Comparison of ENCODE assay signal across 22 cellular contexts in the genomic region with DNA sequence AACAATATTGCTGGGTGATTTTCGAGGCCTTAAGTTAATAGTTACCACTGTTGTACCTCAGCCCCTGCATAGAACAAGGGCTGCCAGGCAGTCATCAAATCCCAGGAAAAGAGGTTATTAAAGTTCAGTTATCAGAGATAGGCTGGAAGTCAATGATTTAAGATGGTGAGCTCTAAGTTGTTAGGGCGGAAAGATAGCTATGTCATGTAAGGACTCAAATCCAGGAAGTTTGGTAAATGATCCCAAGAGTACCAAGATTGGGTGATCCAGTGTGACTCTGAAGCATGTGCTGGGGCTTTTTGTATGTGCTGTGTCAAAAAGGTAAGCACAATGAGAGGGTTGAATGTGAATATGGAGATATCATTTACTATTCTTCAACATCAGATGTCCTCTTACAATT.
DNase-seq lines count a peak whose midpoint lies in the region; ATAC-seq and TF ChIP-seq lines count a peak whose summit lies in the region.
"Had no signal": no experiment of that assay in that cellular context is flagged by ENCODE, and none has a peak within 500 bp of the region (broad histone marks: within the 10 kb centered on the region; RNA-seq: fewer than 3 reads in every experiment).

No MANE protein-coding gene starts in this region.

- intact Hi-C loops in spleen (cut with DNase I; ENCODE audit: low total_unique reads): no loop called here

- WGBS in spleen, 5 donors: 71 to 85% (median 80%) methylated on average over 2 of the region's 2 CpGs

- H3K4me1 Mint-ChIP-seq in GM23338: peaks cover 29% of the 10 kb centered on the region
- H3K4me1 Mint-ChIP-seq: B cell; CD4-positive, CD25-positive, alpha-beta regulatory T cell had no signal

- no peak overlapping the region for H3K4me3 Mint-ChIP-seq in GM23338
- H3K4me3 Mint-ChIP-seq: B cell; CD4-positive, CD25-positive, alpha-beta regulatory T cell; CD8-positive, alpha-beta T cell; HFFc6 had no signal

- CTCF ChIA-PET in RWPE1 (lab: Yijun Ruan, JAX): no interaction called here

- H2AFZ ChIP-seq in GM23338: no peak overlapping the region
- H2AFZ ChIP-seq: GM23248 had no signal

- H3K27ac Mint-ChIP-seq in GM23338: peak overlapping the region; percentile 43; the same call in 1 of the 2 replicates
- H3K27ac Mint-ChIP-seq: B cell; CD4-positive, CD25-positive, alpha-beta regulatory T cell; CD8-positive, alpha-beta T cell; HFFc6 had no signal

- no peaks in the 10 kb centered on the region for H4K20me1 ChIP-seq in GM23338 (replicated peaks; ENCODE audit: insufficient read depth)
- H4K20me1 ChIP-seq: BLaER1 had no signal

- no peak overlapping the region for H3K4me2 ChIP-seq in GM23338
- H3K4me2 ChIP-seq: BLaER1 had no signal

- H3K27me3 ChIP-seq in GM23338 (ENCODE audit: insufficient read depth) (no peaks in the 10 kb centered on the region), spleen (replicated peaks in 1 of 7) (no peaks in the 10 kb centered on the region)
- H3K27me3 ChIP-seq: BLaER1 had no signal

- POLR2A ChIA-PET in RWPE1 (lab: Yijun Ruan, JAX; ENCODE audit: low non-redundant PET): no interaction called here

- H3K4me3 ChIP-seq in GM23338 (no peak overlapping the region), spleen (no peak overlapping the region)
- H3K4me3 ChIP-seq: BLaER1, GM12878, GM23248, HAP-1 had no signal

- DNase-seq in GM23338 (ENCODE audit: low spot score): no peak
- DNase-seq in glomerular visceral epithelial cell (ENCODE audit: extremely low spot score): peak; percentile 12
- DNase-seq in kidney tubule cell (ENCODE audit: low spot score): peak; percentile 82
- DNase-seq in renal cortical epithelial cell (ENCODE audit: low read depth): peak; percentile 84
- no peak for DNase-seq in hypothalamus (lab: John Stamatoyannopoulos, UW)
- DNase-seq in spleen: no peak
- DNase-seq in RWPE1 (ENCODE audit: low spot score): no peak
- no peak for DNase-seq in activated CD8-positive, alpha-beta memory T cell treated with anti-CD3 and anti-CD28 coated beads, Interleukin-2, amount 50 U/mL, for 48 hours
- DNase-seq: Caco-2; CD4-positive, CD25-positive, alpha-beta regulatory T cell; CD8-positive, alpha-beta T cell; DMS 273 treated with DMSO at 0.1 percent for 48 hours; DMS79; EL; GDM1; GM23248; HFFc6 had no signal

- H3K36me3 ChIP-seq in GM23338 (ENCODE audit: insufficient read depth) (no peaks in the 10 kb centered on the region), spleen (no peaks in the 10 kb centered on the region)
- H3K36me3 ChIP-seq: BLaER1, HAP-1 had no signal

- no peak overlapping the region for H3K27ac ChIP-seq in GM23338 (ENCODE audit: low read depth)
- no peak overlapping the region for H3K27ac ChIP-seq in spleen
- no peak overlapping the region for H3K27ac ChIP-seq in RWPE1
- H3K27ac ChIP-seq: BLaER1, C4-2B, GM23248 had no signal

- no peaks in the 10 kb centered on the region for H3K9me3 Mint-ChIP-seq in GM23338
- H3K9me3 Mint-ChIP-seq: CD8-positive, alpha-beta T cell; HFFc6 had no signal

- no peak for TF ChIP-seq POLR2A in spleen (IDR thresholded peaks at IDR 0.05)

- TF ChIP-seq CTCF in GM23338 (conservative IDR thresholded peaks at IDR 0.05; ENCODE audit: low read depth in 2 of 2): no peak
- TF ChIP-seq CTCF in spleen (IDR thresholded peaks at IDR 0.05 in 8 of 11, conservative IDR thresholded peaks at IDR 0.05 in 3 of 11): no peak
- no peak for TF ChIP-seq CTCF in RWPE1 (conservative IDR thresholded peaks at IDR 0.05; ENCODE audit: low read depth)

- no peaks in the 10 kb centered on the region for H3K36me3 Mint-ChIP-seq in GM23338 (ENCODE audit: low read depth)
- H3K36me3 Mint-ChIP-seq: CD4-positive, CD25-positive, alpha-beta regulatory T cell; CD8-positive, alpha-beta T cell had no signal

- peaks cover 10% of the 10 kb centered on the region for H3K4me1 ChIP-seq in GM23338 (ENCODE audit: insufficient read depth)
- H3K4me1 ChIP-seq in spleen: no peaks in the 10 kb centered on the region
- H3K4me1 ChIP-seq: BLaER1, HAP-1 had no signal

- no peaks in the 10 kb centered on the region for H3F3A ChIP-seq in GM23338 (replicated peaks; ENCODE audit: low read depth)

- H3K9me2 ChIP-seq in GM23338 (ENCODE audit: insufficient read depth): no peaks in the 10 kb centered on the region

- H3K27me3 Mint-ChIP-seq in GM23338 (ENCODE audit: insufficient read depth, low read depth, poor library complexity): no peaks in the 10 kb centered on the region
- H3K27me3 Mint-ChIP-seq: B cell; CD4-positive, CD25-positive, alpha-beta regulatory T cell had no signal

- no peaks in the 10 kb centered on the region for H3K9me3 ChIP-seq in spleen
- H3K9me3 ChIP-seq: BLaER1, Caco-2, HAP-1 had no signal

- ATAC-seq in GM23338: no peak
- ATAC-seq: CD8-positive, alpha-beta T cell; GM12878 had no signal

- H3K79me2 ChIP-seq in GM23338 (replicated peaks; ENCODE audit: insufficient read depth): no peaks in the 10 kb centered on the region

TF ChIP-seq in GM23338, 12 proteins besides CTCF, POLR2A, EP300 and RAD21 (continues in another document):
- TF ChIP-seq, protein P1, sequence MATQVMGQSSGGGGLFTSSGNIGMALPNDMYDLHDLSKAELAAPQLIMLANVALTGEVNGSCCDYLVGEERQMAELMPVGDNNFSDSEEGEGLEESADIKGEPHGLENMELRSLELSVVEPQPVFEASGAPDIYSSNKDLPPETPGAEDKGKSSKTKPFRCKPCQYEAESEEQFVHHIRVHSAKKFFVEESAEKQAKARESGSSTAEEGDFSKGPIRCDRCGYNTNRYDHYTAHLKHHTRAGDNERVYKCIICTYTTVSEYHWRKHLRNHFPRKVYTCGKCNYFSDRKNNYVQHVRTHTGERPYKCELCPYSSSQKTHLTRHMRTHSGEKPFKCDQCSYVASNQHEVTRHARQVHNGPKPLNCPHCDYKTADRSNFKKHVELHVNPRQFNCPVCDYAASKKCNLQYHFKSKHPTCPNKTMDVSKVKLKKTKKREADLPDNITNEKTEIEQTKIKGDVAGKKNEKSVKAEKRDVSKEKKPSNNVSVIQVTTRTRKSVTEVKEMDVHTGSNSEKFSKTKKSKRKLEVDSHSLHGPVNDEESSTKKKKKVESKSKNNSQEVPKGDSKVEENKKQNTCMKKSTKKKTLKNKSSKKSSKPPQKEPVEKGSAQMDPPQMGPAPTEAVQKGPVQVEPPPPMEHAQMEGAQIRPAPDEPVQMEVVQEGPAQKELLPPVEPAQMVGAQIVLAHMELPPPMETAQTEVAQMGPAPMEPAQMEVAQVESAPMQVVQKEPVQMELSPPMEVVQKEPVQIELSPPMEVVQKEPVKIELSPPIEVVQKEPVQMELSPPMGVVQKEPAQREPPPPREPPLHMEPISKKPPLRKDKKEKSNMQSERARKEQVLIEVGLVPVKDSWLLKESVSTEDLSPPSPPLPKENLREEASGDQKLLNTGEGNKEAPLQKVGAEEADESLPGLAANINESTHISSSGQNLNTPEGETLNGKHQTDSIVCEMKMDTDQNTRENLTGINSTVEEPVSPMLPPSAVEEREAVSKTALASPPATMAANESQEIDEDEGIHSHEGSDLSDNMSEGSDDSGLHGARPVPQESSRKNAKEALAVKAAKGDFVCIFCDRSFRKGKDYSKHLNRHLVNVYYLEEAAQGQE (IDR thresholded peaks at IDR 0.05; ENCODE audit: unreplicated experiment): no peak
- no peak for TF ChIP-seq EZH2 (IDR thresholded peaks at IDR 0.05; ENCODE audit: low read depth, unreplicated experiment)
- no peak for TF ChIP-seq NANOG (IDR thresholded peaks at IDR 0.05; ENCODE audit: borderline replicate concordance)
- no peak for TF ChIP-seq STAT1 (IDR thresholded peaks at IDR 0.05; ENCODE audit: unreplicated experiment)
- TF ChIP-seq CREB1 (CRISPR knock-in tag; IDR thresholded peaks at IDR 0.05; ENCODE audit: low read depth): no peak
- TF ChIP-seq, protein P2, sequence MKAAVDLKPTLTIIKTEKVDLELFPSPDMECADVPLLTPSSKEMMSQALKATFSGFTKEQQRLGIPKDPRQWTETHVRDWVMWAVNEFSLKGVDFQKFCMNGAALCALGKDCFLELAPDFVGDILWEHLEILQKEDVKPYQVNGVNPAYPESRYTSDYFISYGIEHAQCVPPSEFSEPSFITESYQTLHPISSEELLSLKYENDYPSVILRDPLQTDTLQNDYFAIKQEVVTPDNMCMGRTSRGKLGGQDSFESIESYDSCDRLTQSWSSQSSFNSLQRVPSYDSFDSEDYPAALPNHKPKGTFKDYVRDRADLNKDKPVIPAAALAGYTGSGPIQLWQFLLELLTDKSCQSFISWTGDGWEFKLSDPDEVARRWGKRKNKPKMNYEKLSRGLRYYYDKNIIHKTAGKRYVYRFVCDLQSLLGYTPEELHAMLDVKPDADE (IDR thresholded peaks at IDR 0.05): no peak

Comparison
In these comparisons a context has a peak if more than half of its experiments do, and no peak if none do; other contexts are left out.
1. DNase-seq: peak in glomerular visceral epithelial cell (single experiment), kidney tubule cell (single experiment) and renal cortical epithelial cell (single experiment); none in GM23338 (single experiment), hypothalamus (0 of 51), spleen (single experiment), RWPE1 (single experiment) and activated CD8-positive, alpha-beta memory T cell treated with anti-CD3 and anti-CD28 coated beads, Interleukin-2, amount 50 U/mL, for 48 hours (single experiment).